Comparison of ENCODE assay signal across 30 cellular contexts in the genomic region with DNA sequence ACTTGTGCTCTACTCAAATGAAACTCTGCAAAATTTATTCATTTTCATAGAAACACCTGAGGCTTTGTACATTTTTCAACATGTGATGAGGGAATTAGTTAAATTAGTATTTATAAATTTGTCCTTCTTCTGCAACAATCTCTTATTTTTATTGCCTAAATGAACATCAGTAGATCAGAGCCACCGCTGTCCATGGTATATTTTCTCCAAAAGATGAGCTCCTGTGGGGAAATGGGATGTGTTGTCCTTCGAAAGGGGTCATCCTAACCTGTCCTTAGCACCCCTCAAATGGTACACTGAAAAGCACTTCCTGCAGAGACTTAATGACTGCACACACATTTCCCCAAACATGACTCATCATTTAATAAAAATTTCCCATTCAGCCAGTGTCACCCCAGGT.
"Had no signal": no experiment of that assay in that cellular context is flagged by ENCODE, and none has a peak within 500 bp of the region (broad histone marks: within the 10 kb centered on the region; RNA-seq: fewer than 3 reads in every experiment).

No MANE protein-coding gene starts in this region.

- DNase-seq: colonic mucosa; effector CD8-positive, alpha-beta T cell; endodermal cell; foreskin keratinocyte; heart left ventricle; left cardiac atrium; left lung; mesenchymal stem cell; mucosa of descending colon; naive B cell; sigmoid colon; stimulated activated CD4-positive, alpha-beta T cell treated with anti-CD3 and anti-CD28 coated beads, Interleukin-2, amount 100 ng/mL, for 24 hours; stimulated activated CD4-positive, alpha-beta T cell treated with anti-CD3 and anti-CD28 coated beads, Interleukin-4, amount 100 ng/mL, for 24 hours; stimulated activated naive CD4-positive, alpha-beta T cell treated with Interleukin-2 at 50 U/mL for 16 hours; stomach; thyroid gland had no signal

- H3K27me3 Mint-ChIP-seq: dendritic cell treated with granulocyte-macrophage colony-stimulating factor and Interleukin-4, amounts not matched to agents 40 ng/mL and 50 ng/mL, for 4 days; naive B cell; natural killer cell treated with Interleukin-12 subunit alpha and Interleukin-12 subunit beta and Interleukin-15 and Interleukin-18, amount 100 ng/mL, for 72 hours had no signal

- H3K4me1 ChIP-seq: colonic mucosa, esophagus muscularis mucosa, foreskin keratinocyte, gastroesophageal sphincter, heart left ventricle, left lung, prostate gland, right atrium auricular region, sigmoid colon, stomach, thyroid gland had no signal

- FAIRE-seq: islet of Langerhans had no signal

- H3K4me3 ChIP-seq: colonic mucosa, esophagus muscularis mucosa, gastroesophageal sphincter, heart left ventricle, hepatocyte, left lung, mucosa of descending colon, prostate gland, right atrium auricular region, sigmoid colon, stomach, thyroid gland had no signal

- H3K4me2 ChIP-seq: hepatocyte had no signal

- H3K4me1 Mint-ChIP-seq: endodermal cell; naive B cell; stimulated activated effector memory CD8-positive, alpha-beta T cell treated with anti-CD3 and anti-CD28 coated beads, Interleukin-12 subunit alpha, Interleukin-12 subunit beta, amount 100 ng/mL, for 72 hours had no signal

- H3K27ac ChIP-seq: colonic mucosa, epithelial cell of prostate, esophagus muscularis mucosa, foreskin keratinocyte, gastroesophageal sphincter, heart left ventricle, hepatocyte, left lung, neutrophil, prostate gland, right atrium auricular region, sigmoid colon, stomach, thyroid gland had no signal

- H3K36me3 ChIP-seq: colonic mucosa, esophagus muscularis mucosa, gastroesophageal sphincter, heart left ventricle, left lung, neutrophil, prostate gland, right atrium auricular region, sigmoid colon, stomach, thyroid gland had no signal

- H3K36me3 Mint-ChIP-seq: mesothelial cell of epicardium; naive B cell; natural killer cell treated with Interleukin-12 subunit alpha and Interleukin-12 subunit beta and Interleukin-15 and Interleukin-18, amount 100 ng/mL, for 72 hours; stimulated activated effector memory CD8-positive, alpha-beta T cell treated with anti-CD3 and anti-CD28 coated beads, Interleukin-12 subunit alpha, Interleukin-12 subunit beta, amount 100 ng/mL, for 72 hours; type B pancreatic cell had no signal

- H3K27me3 ChIP-seq: colonic mucosa, esophagus muscularis mucosa, foreskin keratinocyte, gastroesophageal sphincter, heart left ventricle, hepatocyte, left lung, neutrophil, right atrium auricular region, sigmoid colon, stomach, thyroid gland had no signal

- H3K9me3 ChIP-seq: colonic mucosa, esophagus muscularis mucosa, gastroesophageal sphincter, heart left ventricle, mucosa of descending colon, neutrophil, prostate gland, right atrium auricular region, sigmoid colon, stomach, thyroid gland had no signal

- H3K27ac Mint-ChIP-seq: dendritic cell treated with granulocyte-macrophage colony-stimulating factor and Interleukin-4, amounts not matched to agents 40 ng/mL and 50 ng/mL, for 4 days; endodermal cell; mesothelial cell of epicardium; naive B cell; natural killer cell treated with Interleukin-12 subunit alpha and Interleukin-12 subunit beta and Interleukin-15 and Interleukin-18, amount 100 ng/mL, for 72 hours; stimulated activated effector memory CD8-positive, alpha-beta T cell treated with anti-CD3 and anti-CD28 coated beads, Interleukin-12 subunit alpha, Interleukin-12 subunit beta, amount 100 ng/mL, for 72 hours; type B pancreatic cell had no signal

- H3K79me2 ChIP-seq: hepatocyte had no signal

- H3K9me3 Mint-ChIP-seq: mesothelial cell of epicardium, type B pancreatic cell had no signal

- ATAC-seq: foreskin keratinocyte; gastroesophageal sphincter; heart left ventricle; left cardiac atrium; left lung; mucosa of descending colon; natural killer cell treated with Interleukin-12 subunit alpha and Interleukin-12 subunit beta and Interleukin-15 and Interleukin-18, amount 100 ng/mL, for 72 hours; stimulated activated effector memory CD8-positive, alpha-beta T cell treated with anti-CD3 and anti-CD28 coated beads, Interleukin-12 subunit alpha, Interleukin-12 subunit beta, amount 100 ng/mL, for 72 hours had no signal

- H3K4me3 Mint-ChIP-seq: dendritic cell treated with granulocyte-macrophage colony-stimulating factor and Interleukin-4, amounts not matched to agents 40 ng/mL and 50 ng/mL, for 4 days; endodermal cell; mesothelial cell of epicardium; natural killer cell treated with Interleukin-12 subunit alpha and Interleukin-12 subunit beta and Interleukin-15 and Interleukin-18, amount 100 ng/mL, for 72 hours; neural crest cell; stimulated activated effector memory CD8-positive, alpha-beta T cell treated with anti-CD3 and anti-CD28 coated beads, Interleukin-12 subunit alpha, Interleukin-12 subunit beta, amount 100 ng/mL, for 72 hours; type B pancreatic cell had no signal

- H2AFZ ChIP-seq: hepatocyte had no signal
